2 cellular contexts compared by ENCODE assay signal in genomic region chr1:77373702-77374101, GRCh38.
TF ChIP-seq lines count a peak whose summit lies in the region.

No MANE protein-coding gene starts in this region.

TF ChIP-seq in IMR-90, 13 proteins besides CTCF, POLR2A, EP300 and RAD21:
- TF ChIP-seq SMC3 (IDR thresholded peaks at IDR 0.05; ENCODE audit: low read depth, low read length): no peak
- TF ChIP-seq RCOR1 (IDR thresholded peaks at IDR 0.05; ENCODE audit: insufficient replicate concordance, low read length): no peak
- peak; percentile 92 for TF ChIP-seq CEBPB (IDR thresholded peaks at IDR 0.05; ENCODE audit: low read depth, low read length)
- no peak for TF ChIP-seq MAFK (IDR thresholded peaks at IDR 0.05; ENCODE audit: low read depth, low read length)

TF ChIP-seq in H1, 55 proteins besides CTCF, POLR2A, EP300 and RAD21:
- TF ChIP-seq CEBPB (IDR thresholded peaks at IDR 0.05; ENCODE audit: low read depth, low read length) (peak; percentile 83; the same call in 1 of the 2 replicates), USF2 (IDR thresholded peaks at IDR 0.05; ENCODE audit: low read length) (no peak)
TF ChIP-seq in H1: peak in this region for 1.
